Comparison of ENCODE assay signal across 9 cellular contexts in the genomic region with DNA sequence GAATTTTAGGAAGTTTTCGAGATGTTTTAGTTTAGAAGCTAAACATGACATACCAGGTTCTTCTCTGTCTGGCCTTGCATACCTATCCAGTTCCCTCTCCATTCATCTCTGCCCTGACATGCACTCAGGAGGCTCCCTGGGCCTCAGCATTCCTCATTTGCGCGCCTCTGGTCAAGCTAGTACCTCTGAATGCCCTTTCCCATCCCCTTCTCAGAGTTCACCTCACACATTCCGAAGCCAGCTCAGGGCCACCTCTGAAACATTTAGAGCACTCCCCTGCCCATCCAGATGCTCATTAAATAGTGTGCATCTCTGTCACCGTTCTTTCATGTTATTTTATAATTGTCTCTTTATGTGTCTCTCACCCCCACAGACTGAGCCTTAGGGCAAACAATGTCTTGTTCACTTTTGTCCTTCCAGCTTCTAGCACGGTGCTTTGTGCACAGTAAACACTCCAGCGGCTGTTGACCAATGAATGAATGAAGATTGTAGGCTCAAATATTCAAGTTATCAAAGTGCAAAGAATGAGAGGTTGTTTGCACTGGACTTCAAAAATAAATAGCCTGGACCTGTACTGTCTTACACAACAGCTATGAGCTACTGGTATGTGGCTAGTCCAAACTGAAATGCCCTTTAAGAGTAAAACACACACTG. TPM values are rescaled to one million over a fixed set of nuclear protein-coding genes. Genes with fewer than 3 reads are reported as not detected.
DNase-seq lines count a peak whose midpoint lies in the region; ATAC-seq and TF ChIP-seq lines count a peak whose summit lies in the region.
"Had no signal": no experiment of that assay in that cellular context is flagged by ENCODE, and none has a peak within 500 bp of the region (broad histone marks: within the 10 kb centered on the region; RNA-seq: fewer than 3 reads in every experiment).

No MANE protein-coding gene starts in this region.

- H3K4me2 ChIP-seq in PC-9 (peak overlapping the region; percentile 92), skeletal muscle satellite cell (ENCODE audit: low read length) (peak overlapping the region; percentile 98)

- H2AFZ ChIP-seq in PC-9 = peak overlapping the region; percentile 96

- CTCF ChIA-PET in PC-9 (lab: Charles Lee) = interaction anchor here (0.6 to 1.7 kb wide), 3 partner anchors 57 to 97 kb away, joined by 3 to 8 read pairs (median 5); no protein-coding TSS in a partner anchor

- peaks cover 37% of the 10 kb centered on the region for H3K79me2 ChIP-seq in PC-9 (ENCODE audit: low read depth)

- peaks cover 25% of the 10 kb centered on the region for H4K20me1 ChIP-seq in PC-9 (ENCODE audit: insufficient read depth)

- ATAC-seq in activated CD4-positive, CD25-positive, alpha-beta regulatory T cell treated with anti-CD3 and anti-CD28 coated beads, Interleukin-2, amount 50 U/mL, for 24 hours = no peak

- intact Hi-C loops in PC-9 (cut with micrococcal nuclease; ENCODE audit: unreplicated experiment) = loop anchor here (10.0 kb wide), 1 partner anchor 943 kb away; the partner anchor contains the start of genes IFT25 and LRRC42

- H3K4me3 ChIP-seq in PC-9 (peak overlapping the region; percentile 96; the same call in 1 of the 2 replicates), skeletal muscle satellite cell (ENCODE audit: low read length) (peak overlapping the region; percentile 99)

- no TSS peak for BruUV-seq in PC-9 (replicated peaks; lab: Mats Ljungman, UMichigan)

- TF ChIP-seq CTCF in PC-9 (conservative IDR thresholded peaks at IDR 0.05) = no peak

- peak; percentile 15 for DNase-seq in NCI-H2107 treated with DMSO at 0.1 percent for 48 hours (lab: John Stamatoyannopoulos, UW; ENCODE audit: unreplicated experiment)
- no peak for DNase-seq in NCI-H2107 (lab: John Stamatoyannopoulos, UW)
- peak in 1 of 2 experiments; percentile 73 for DNase-seq in PC-9
- peak; percentile 24 for DNase-seq in fibroblast of gingiva (ENCODE audit: low read depth)
- DNase-seq in SW 1271 (lab: John Stamatoyannopoulos, UW) = no peak
- no peak for DNase-seq in NCI-H187 (lab: John Stamatoyannopoulos, UW)

- H3K9me3 ChIP-seq in PC-9 (ENCODE audit: insufficient read depth, low read depth) = no peaks in the 10 kb centered on the region
- no peaks in the 10 kb centered on the region for H3K9me3 ChIP-seq in skeletal muscle satellite cell (replicated peaks; ENCODE audit: low read length)
- H3K9me3 ChIP-seq: SJSA1 had no signal

- H3K4me1 ChIP-seq in PC-9 (replicated peaks; ENCODE audit: insufficient read depth) (peaks cover 49% of the 10 kb centered on the region), skeletal muscle satellite cell (ENCODE audit: control insufficient read depth, insufficient read depth, low read length) (peaks cover 38% of the 10 kb centered on the region)

- no peaks in the 10 kb centered on the region for H3K27me3 ChIP-seq in PC-9 (ENCODE audit: insufficient read depth, low read depth)
- no peaks in the 10 kb centered on the region for H3K27me3 ChIP-seq in skeletal muscle satellite cell (ENCODE audit: control insufficient read depth, insufficient read depth, low read length)
- H3K27me3 ChIP-seq: SJSA1 had no signal

- H3K36me3 ChIP-seq in PC-9 (ENCODE audit: low read depth) (peaks cover 18% of the 10 kb centered on the region), skeletal muscle satellite cell (ENCODE audit: insufficient read depth, low read length) (peaks cover 11% of the 10 kb centered on the region)

- H3K9me2 ChIP-seq in PC-9 (ENCODE audit: insufficient read depth) = no peaks in the 10 kb centered on the region

- peaks cover 34% of the 10 kb centered on the region for H3F3A ChIP-seq in PC-9 (ENCODE audit: insufficient read depth, low read depth)

- H3K27ac ChIP-seq in PC-9 = peak overlapping the region; percentile 79
- H3K27ac ChIP-seq: SJSA1 had no signal

- H3K9ac ChIP-seq in skeletal muscle satellite cell (ENCODE audit: low read depth, low read length) = no peak overlapping the region

- POLR2A ChIA-PET in PC-9 (lab: Charles Lee; ENCODE audit: unreplicated experiment) = interaction anchor here (0.6 kb wide), 1 partner anchor 11 kb away, joined by 4 read pairs; no protein-coding TSS in a partner anchor

RNA-seq across cellular contexts. Expression of gene DHCR24, which starts 1.2 kb away (rescaled TPM):
- 195 and 369 TPM in 2 replicates for total RNA-seq in PC-9 (2021)
- total RNA-seq in skeletal muscle satellite cell (2012; rRNA removed) = 86.9 and 190 TPM in 2 replicates

Comparison
In these comparisons a context has a peak if more than half of its experiments do, and no peak if none do; other contexts are left out.
1. DNase-seq: peak in NCI-H2107 treated with DMSO at 0.1 percent for 48 hours (single experiment) and fibroblast of gingiva (single experiment); none in NCI-H2107 (single experiment), SW 1271 (0 of 2) and NCI-H187 (0 of 2).